Comparison of ENCODE assay signal across 19 cellular contexts in genomic region chr13:31998131-31998530, GRCh38. TPM values are rescaled to one million over a fixed set of nuclear protein-coding genes. Genes with fewer than 3 reads are reported as not detected.
A peak's percentile ranks its signal among the peaks of the same experiment; 100 is the strongest.
DNase-seq lines count a peak whose midpoint lies in the region; ATAC-seq, FAIRE-seq and TF ChIP-seq lines count a peak whose summit lies in the region.
"Had no signal": no experiment of that assay in that cellular context is flagged by ENCODE, and none has a peak within 500 bp of the region (broad histone marks: within the 10 kb centered on the region; RNA-seq: fewer than 3 reads in every experiment).

No MANE protein-coding gene starts in this region.

- no peak overlapping the region for H3K4me3 Mint-ChIP-seq in T-cell
- H3K4me3 Mint-ChIP-seq: activated naive CD8-positive, alpha-beta T cell treated with anti-CD3 and anti-CD28 coated beads for 36 hours; activated T-helper 1 cell treated with anti-CD3 and anti-CD28 coated beads, Interleukin-12 subunit alpha, Interleukin-12 subunit beta, Interleukin-2, Interleukin-4 antibody, amounts not matched to agents 30 ng/mL and 10 ng/mL and 1 ng/mL, durations not matched to agents 14 hours and 24 hours and 36 hours; WTC11 had no signal

- H4K20me1 ChIP-seq in PC-9 (ENCODE audit: insufficient read depth), result no peaks in the 10 kb centered on the region

- H3K4me1 Mint-ChIP-seq in T-cell, result no peaks in the 10 kb centered on the region
- H3K4me1 Mint-ChIP-seq: activated naive CD8-positive, alpha-beta T cell treated with anti-CD3 and anti-CD28 coated beads for 36 hours; WTC11 had no signal

- no peak overlapping the region for H3K4me3 ChIP-seq in PC-9
- no peak overlapping the region for H3K4me3 ChIP-seq in small intestine (ENCODE audit: low read depth in 1 of 2, low read length in 2 of 2)

- H3K9me3 Mint-ChIP-seq in T-cell, result no peaks in the 10 kb centered on the region
- H3K9me3 Mint-ChIP-seq: activated naive CD8-positive, alpha-beta T cell treated with anti-CD3 and anti-CD28 coated beads for 36 hours; activated T-helper 1 cell treated with anti-CD3 and anti-CD28 coated beads, Interleukin-12 subunit alpha, Interleukin-12 subunit beta, Interleukin-2, Interleukin-4 antibody, amounts not matched to agents 30 ng/mL and 10 ng/mL and 1 ng/mL, durations not matched to agents 14 hours and 24 hours and 36 hours had no signal

- no peaks in the 10 kb centered on the region for H3K36me3 ChIP-seq in PC-9 (ENCODE audit: low read depth)
- no peaks in the 10 kb centered on the region for H3K36me3 ChIP-seq in small intestine (ENCODE audit: control insufficient read depth in 2 of 2, insufficient read depth in 2 of 2, low read length in 2 of 2)

- no peaks in the 10 kb centered on the region for H3K27me3 Mint-ChIP-seq in T-cell
- H3K27me3 Mint-ChIP-seq: activated naive CD8-positive, alpha-beta T cell treated with anti-CD3 and anti-CD28 coated beads for 36 hours had no signal

- no peak for ATAC-seq in left ventricle myocardium superior
- ATAC-seq in GM18502 (IDR thresholded peaks at IDR 0.05; ENCODE audit: poor library complexity, unreplicated experiment), result no peak
- no peak for ATAC-seq in T-cell (replicated peaks in 1 of 4)
- ATAC-seq in HG03280 (IDR thresholded peaks at IDR 0.05; ENCODE audit: unreplicated experiment), result no peak
- ATAC-seq: WTC11 had no signal

- H3K79me2 ChIP-seq in PC-9 (ENCODE audit: low read depth), result no peaks in the 10 kb centered on the region

- 49 to 75% (median 70%) methylated on average over 6 of the region's 6 CpGs for WGBS in small intestine, 3 donors

- H3F3A ChIP-seq in PC-9 (ENCODE audit: insufficient read depth, low read depth), result peaks cover 11% of the 10 kb centered on the region; the same call in 1 of the 2 replicates

- H3K4me2 ChIP-seq in PC-9, result peak overlapping the region; percentile 27

- no peak overlapping the region for H2AFZ ChIP-seq in PC-9

- H3K9me2 ChIP-seq in PC-9 (ENCODE audit: insufficient read depth), result no peaks in the 10 kb centered on the region

- no peak for FAIRE-seq in small intestine (lab: Jason Lieb, UNC)
- FAIRE-seq: kidney had no signal

- no peak for TF ChIP-seq CTCF in PC-9 (conservative IDR thresholded peaks at IDR 0.05)

- peak; percentile 95 for DNase-seq in HT-29 (ENCODE audit: low spot score)
- DNase-seq in PC-9, result peak; percentile 43 to 70
- DNase-seq in left ventricle myocardium superior, result peak; percentile 38
- DNase-seq in small intestine, result peak; percentile 79
- no peak for DNase-seq in T-cell
- DNase-seq: activated CD8-positive, alpha-beta memory T cell treated with anti-CD3 and anti-CD28 coated beads for 24 hours; activated naive CD8-positive, alpha-beta T cell treated with anti-CD3 and anti-CD28 coated beads for 36 hours; effector CD8-positive, alpha-beta T cell; HCEC 1CT; Kasumi-1; kidney; NCI-H1417; NCI-H446; occipital lobe; stimulated activated CD4-positive, alpha-beta T cell treated with anti-CD3 and anti-CD28 coated beads, Interleukin-4, amount 100 ng/mL, for 1 hour had no signal

- H3K27me3 ChIP-seq in PC-9 (ENCODE audit: insufficient read depth, low read depth) (no peaks in the 10 kb centered on the region), small intestine (ENCODE audit: control insufficient read depth in 2 of 2, insufficient read depth in 2 of 2, low read length in 2 of 2) (no peaks in the 10 kb centered on the region)

- CTCF ChIA-PET in PC-9 (lab: Charles Lee), result interaction anchor here (0.6 kb wide), 1 partner anchor 88 kb away, joined by 3 read pairs; no protein-coding TSS in a partner anchor
- CTCF ChIA-PET in T-cell (lab: Charles Lee), result no interaction called here

- H3K4me1 ChIP-seq in PC-9 (replicated peaks; ENCODE audit: insufficient read depth), result peaks cover 33% of the 10 kb centered on the region
- peaks cover 0 to 3% of the 10 kb centered on the region in 2 donors for H3K4me1 ChIP-seq in small intestine (ENCODE audit: control insufficient read depth in 2 of 2, insufficient read depth in 1 of 2, low read depth in 1 of 2, low read length in 1 of 2)

- no peaks in the 10 kb centered on the region for H3K9me3 ChIP-seq in PC-9 (ENCODE audit: insufficient read depth, low read depth)
- H3K9me3 ChIP-seq in small intestine (ENCODE audit: control insufficient read depth, low read depth), result no peaks in the 10 kb centered on the region

- BruUV-seq in PC-9 (replicated peaks; lab: Mats Ljungman, UMichigan), result no TSS peak

- H3K27ac ChIP-seq in PC-9 (no peak overlapping the region), small intestine (ENCODE audit: low read depth in 1 of 2, low read length in 1 of 2) (no peak overlapping the region)

- POLR2A ChIA-PET in PC-9 (lab: Charles Lee; ENCODE audit: unreplicated experiment), result interaction anchor here (0.5 to 0.7 kb wide), 4 partner anchors 30 to 1827 kb away, joined by 3 to 10 read pairs (median 3); no protein-coding TSS in a partner anchor
- POLR2A ChIA-PET in T-cell (lab: Charles Lee), result no interaction called here

- no peaks in the 10 kb centered on the region for H3K36me3 Mint-ChIP-seq in T-cell
- H3K36me3 Mint-ChIP-seq: activated naive CD8-positive, alpha-beta T cell treated with anti-CD3 and anti-CD28 coated beads for 36 hours had no signal

- H3K27ac Mint-ChIP-seq in T-cell, result no peak overlapping the region
- H3K27ac Mint-ChIP-seq: activated naive CD8-positive, alpha-beta T cell treated with anti-CD3 and anti-CD28 coated beads for 36 hours; activated T-helper 1 cell treated with anti-CD3 and anti-CD28 coated beads, Interleukin-12 subunit alpha, Interleukin-12 subunit beta, Interleukin-2, Interleukin-4 antibody, amounts not matched to agents 30 ng/mL and 10 ng/mL and 1 ng/mL, durations not matched to agents 14 hours and 24 hours and 36 hours; WTC11 had no signal

- intact Hi-C loops in PC-9 (cut with micrococcal nuclease; ENCODE audit: unreplicated experiment) (loop anchor here (5.0 to 10.0 kb wide), 3 partner anchors 71 to 317 kb away; partner anchors contain the start of genes BRCA2 and ZAR1L), left ventricle myocardium superior (cut with micrococcal nuclease) (no loop called here)

RNA-seq across cellular contexts. Expression of gene FRY, which starts 33.4 kb away (rescaled TPM):
- 23.9 and 29.4 TPM in 2 replicates for total RNA-seq in HT-29 (2014; rRNA removed; shearing (Covaris generic))
- total RNA-seq in PC-9 (2021), result 4.7 and 5.2 TPM in 2 replicates
- total RNA-seq in left ventricle myocardium superior, result 153 TPM
- polyA plus RNA-seq in small intestine, result 10 to 100 TPM in 1 of 3 donors, 1 to 10 TPM in 2; 2.0 to 13.6 (median 2.2) TPM
- total RNA-seq in T-cell, result 10 to 100 TPM; 11.5 to 35.3 (median 15.2) TPM

Comparison
In these comparisons a context has a peak if more than half of its experiments do, and no peak if none do; other contexts are left out.
1. DNase-seq: peak in HT-29 (single experiment), PC-9 (2 of 2), left ventricle myocardium superior (single experiment) and small intestine (single experiment); none in T-cell (0 of 34).